24 cellular contexts compared by ENCODE assay signal in the genomic region with DNA sequence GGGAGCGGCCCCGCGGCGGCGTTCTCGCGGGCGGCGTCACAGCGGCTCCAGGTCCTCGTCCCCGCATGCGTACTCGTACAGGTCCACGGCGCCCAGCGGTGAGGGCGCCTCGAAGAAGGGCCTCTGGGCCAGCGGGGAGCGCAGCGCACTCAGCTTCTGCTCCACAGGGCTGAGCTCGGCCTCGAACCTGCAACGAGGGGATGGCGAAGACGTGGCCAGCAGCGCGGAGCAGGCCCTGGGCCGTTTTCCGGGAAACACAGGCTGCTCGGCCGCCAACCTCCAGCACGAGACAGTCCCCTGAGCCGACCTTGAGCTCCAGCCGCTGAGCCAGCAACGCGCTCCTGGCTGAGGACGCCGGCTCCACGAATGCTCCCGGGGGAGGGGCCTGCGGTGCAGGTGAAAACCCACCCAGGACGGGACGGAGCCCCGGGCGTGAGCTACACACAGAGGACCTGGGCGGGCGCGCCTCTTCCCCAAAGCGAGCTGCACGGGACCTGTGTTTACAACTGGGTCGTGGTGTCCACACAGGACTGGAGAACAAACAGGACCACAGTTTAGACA. TPM values are rescaled to one million over a fixed set of nuclear protein-coding genes. Genes with fewer than 3 reads are reported as not detected.
DNase-seq lines count a peak whose midpoint lies in the region; ATAC-seq and TF ChIP-seq lines count a peak whose summit lies in the region.
"Had no signal": no experiment of that assay in that cellular context is flagged by ENCODE, and none has a peak within 500 bp of the region (broad histone marks: within the 10 kb centered on the region; RNA-seq: fewer than 3 reads in every experiment).

No MANE protein-coding gene starts in this region.

- peak overlapping the region; percentile 38 for H3K14ac ChIP-seq in neuronal stem cell (ENCODE audit: low read length)

- peak overlapping the region; percentile 21 for H3K9ac ChIP-seq in neuronal stem cell (ENCODE audit: low read depth, low read length, poor library complexity)
- H3K9ac ChIP-seq: BLaER1 had no signal

- H3K36me3 ChIP-seq in RWPE2 (ENCODE audit: low read depth) (peaks cover 19% of the 10 kb centered on the region), left ventricle myocardium inferior (peaks cover 56% of the 10 kb centered on the region), neuronal stem cell (replicated peaks in 1 of 2; ENCODE audit: control insufficient read depth in 2 of 2, insufficient read depth in 2 of 2, low read length in 2 of 2) (peaks cover 31 to 60% of the 10 kb centered on the region in 2 donors)

- no peak overlapping the region for H3K4me2 ChIP-seq in neuronal stem cell (ENCODE audit: insufficient read depth, low read length, poor library complexity, severe bottlenecking)
- H3K4me2 ChIP-seq: BLaER1, GM23338 had no signal

- H4K91ac ChIP-seq in neuronal stem cell (ENCODE audit: low read depth, low read length, poor library complexity): no peak overlapping the region

- H3K18ac ChIP-seq in neuronal stem cell (ENCODE audit: low read length): no peak overlapping the region

- intact Hi-C loops in CD14-positive monocyte (cut with micrococcal nuclease): no loop called here
- intact Hi-C loops in left ventricle myocardium inferior (cut with micrococcal nuclease): no loop called here

- no peak overlapping the region for H2BK15ac ChIP-seq in neuronal stem cell (ENCODE audit: low read length)

- H3K4me1 Mint-ChIP-seq in CD14-positive monocyte: no peaks in the 10 kb centered on the region
- H3K4me1 Mint-ChIP-seq: CD4-positive, alpha-beta memory T cell had no signal

- H3K27ac Mint-ChIP-seq in CD14-positive monocyte: no peak overlapping the region
- H3K27ac Mint-ChIP-seq: CD4-positive, alpha-beta memory T cell; GM23338 had no signal

- H3K4me1 ChIP-seq in RWPE2 (ENCODE audit: insufficient read depth, poor library complexity, severe bottlenecking) (no peaks in the 10 kb centered on the region), left ventricle myocardium inferior (peaks cover 16% of the 10 kb centered on the region), neuronal stem cell (ENCODE audit: control insufficient read depth in 2 of 2, insufficient read depth in 1 of 2, low read depth in 1 of 2, low read length in 2 of 2) (peaks cover 3 to 6% of the 10 kb centered on the region in 2 donors)
- H3K4me1 ChIP-seq: Caco-2, SJCRH30 had no signal

- H3K27me3 ChIP-seq in RWPE2 (ENCODE audit: insufficient read depth, poor library complexity, severe bottlenecking) (peaks cover 18% of the 10 kb centered on the region), left ventricle myocardium inferior (ENCODE audit: low read depth) (peaks cover 19% of the 10 kb centered on the region), neuronal stem cell (ENCODE audit: control insufficient read depth in 3 of 3, insufficient read depth in 3 of 3, low read depth in 1 of 3, low read length in 3 of 3) (no peaks in the 10 kb centered on the region)
- H3K27me3 ChIP-seq: SJCRH30 had no signal

- H2AK5ac ChIP-seq in neuronal stem cell (ENCODE audit: low read depth, low read length): no peak overlapping the region

- DNase-seq in CD14-positive monocyte (ENCODE audit: low spot score) (peak; percentile 16), RWPE2 (ENCODE audit: low spot score) (peak; percentile 79), left ventricle myocardium inferior (peak; percentile 16), neuronal stem cell (ENCODE audit: low spot score) (no peak)
- no peak for DNase-seq in NK-92 treated with Interleukin-12 subunit alpha and Interleukin-12 subunit beta, amount 100 ng/mL, for 24 hours (lab: John Stamatoyannopoulos, UW)
- DNase-seq in stimulated activated naive CD4-positive, alpha-beta T cell treated with Interleukin-2 at 50 U/mL for 16 hours (lab: John Stamatoyannopoulos, UW): no peak
- DNase-seq in stimulated activated CD8-positive, alpha-beta memory T cell treated with anti-CD3 and anti-CD28 coated beads, Interleukin-4, amount 100 ng/mL, for 48 hours: no peak
- DNase-seq: Caco-2; CD4-positive, alpha-beta memory T cell; DND-41; KBM-7; MM.1S; NCI-H1048; NCI-H1436 treated with DMSO at 0.1 percent for 48 hours; NCI-H1930; NCI-H510A; SJCRH30 had no signal

- H4K8ac ChIP-seq in neuronal stem cell (ENCODE audit: low read depth, low read length): no peak overlapping the region

- peaks cover 15 to 29% (median 22%) of the 10 kb centered on the region in 3 donors for H3K27me3 Mint-ChIP-seq in CD14-positive monocyte (ENCODE audit: low read depth in 3 of 3)
- H3K27me3 Mint-ChIP-seq: CD4-positive, alpha-beta memory T cell had no signal

- H3K4me3 ChIP-seq in RWPE2 (ENCODE audit: severe bottlenecking): no peak overlapping the region
- no peak overlapping the region for H3K4me3 ChIP-seq in left ventricle myocardium inferior
- H3K4me3 ChIP-seq in neuronal stem cell (ENCODE audit: low read length in 2 of 2): no peak overlapping the region
- H3K4me3 ChIP-seq: BLaER1, GM12878, GM23338, SJCRH30 had no signal

- no peaks in the 10 kb centered on the region for H3K9me3 ChIP-seq in RWPE2 (ENCODE audit: severe bottlenecking)
- no peaks in the 10 kb centered on the region for H3K9me3 ChIP-seq in left ventricle myocardium inferior (replicated peaks)
- H3K9me3 ChIP-seq in neuronal stem cell (replicated peaks in 1 of 2; ENCODE audit: control insufficient read depth in 2 of 2, insufficient read depth in 1 of 2, low read depth in 1 of 2, low read length in 2 of 2): peaks cover 7 to 10% of the 10 kb centered on the region in 2 donors
- H3K9me3 ChIP-seq: SJCRH30 had no signal

- no peak overlapping the region for H3K4ac ChIP-seq in neuronal stem cell (ENCODE audit: low read length)

- H2BK120ac ChIP-seq in neuronal stem cell (ENCODE audit: low read depth, low read length): no peak overlapping the region

- TF ChIP-seq CTCF in CD14-positive monocyte (IDR thresholded peaks at IDR 0.05): no peak
- TF ChIP-seq CTCF in RWPE2 (IDR thresholded peaks at IDR 0.05; ENCODE audit: poor library complexity, severe bottlenecking): no peak
- no peak for TF ChIP-seq CTCF in left ventricle myocardium inferior (IDR thresholded peaks at IDR 0.05; ENCODE audit: borderline replicate concordance)

- H2BK5ac ChIP-seq in neuronal stem cell (ENCODE audit: low read length): peak overlapping the region; percentile 87

- H3K23ac ChIP-seq in neuronal stem cell (ENCODE audit: low read depth, low read length, poor library complexity): peak overlapping the region; percentile 85

- H3K9me3 Mint-ChIP-seq in CD14-positive monocyte: peaks cover 18 to 47% (median 31%) of the 10 kb centered on the region in 7 donors

- no peak overlapping the region for H2BK12ac ChIP-seq in neuronal stem cell (ENCODE audit: low read length)

- no CpG with 5 or more reads among the region's 53 CpGs for WGBS in neuronal stem cell (ENCODE audit: extremely low coverage in 2 of 2, insufficient read length in 2 of 2, insufficient replicate concordance in 1 of 2), 2 donors

- no peak overlapping the region for H2AFZ ChIP-seq in neuronal stem cell (ENCODE audit: low read length)
- H2AFZ ChIP-seq: GM23338 had no signal

- H3K79me1 ChIP-seq in neuronal stem cell (ENCODE audit: low read depth, low read length): peaks cover 12% of the 10 kb centered on the region

- H3K4me3 Mint-ChIP-seq in CD14-positive monocyte: no peak overlapping the region
- H3K4me3 Mint-ChIP-seq: CD4-positive, alpha-beta memory T cell; GM23338 had no signal

- H3K36me3 Mint-ChIP-seq in CD14-positive monocyte: peaks cover 30 to 53% of the 10 kb centered on the region in 2 donors

- H3K27ac ChIP-seq in RWPE2 (ENCODE audit: poor library complexity, severe bottlenecking) (no peak overlapping the region), left ventricle myocardium inferior (replicated peaks) (no peak overlapping the region), neuronal stem cell (replicated peaks; ENCODE audit: low read length) (no peak overlapping the region)
- H3K27ac ChIP-seq: BLaER1, HL-60, RWPE1, SJCRH30 had no signal

- no peak for ATAC-seq in RWPE2 (ENCODE audit: low read depth)
- ATAC-seq in GM19455 (IDR thresholded peaks at IDR 0.05; ENCODE audit: unreplicated experiment): no peak
- ATAC-seq: GM12878, GM23338, HCT116 had no signal

RNA-seq across cellular contexts. Expression of gene GTPBP6, which starts 15.8 kb away (rescaled TPM):
- polyA plus RNA-seq in CD14-positive monocyte: 10 to 100 TPM; 17.2 to 27.0 TPM
- total RNA-seq in left ventricle myocardium inferior: 51.1 TPM
- polyA plus RNA-seq in neuronal stem cell (2013, experiment 1 of 2): 42.2 TPM
- polyA plus RNA-seq in neuronal stem cell (2013, experiment 2 of 2): 42.0 TPM

RNA-seq across cellular contexts. Expression of gene PPP2R3B, which starts 52.3 kb away (rescaled TPM):
- polyA plus RNA-seq in CD14-positive monocyte: 1 to 10 TPM; 2.1 to 2.3 TPM
- total RNA-seq in left ventricle myocardium inferior: 170 TPM
- 57.0 TPM for polyA plus RNA-seq in neuronal stem cell (2013, experiment 1 of 2)
- polyA plus RNA-seq in neuronal stem cell (2013, experiment 2 of 2): 53.8 TPM

RNA-seq across cellular contexts. Expression of gene PLCXD1, which starts 53.2 kb away (rescaled TPM):
- polyA plus RNA-seq in CD14-positive monocyte: 1 to 10 TPM; 2.9 to 6.7 TPM
- 4.0 TPM for total RNA-seq in left ventricle myocardium inferior
- 32.6 TPM for polyA plus RNA-seq in neuronal stem cell (2013, experiment 1 of 2)
- 33.7 TPM for polyA plus RNA-seq in neuronal stem cell (2013, experiment 2 of 2)

Comparison
In these comparisons a context has a peak if more than half of its experiments do, and no peak if none do; other contexts are left out.
1. DNase-seq: peak in CD14-positive monocyte (single experiment), RWPE2 (single experiment) and left ventricle myocardium inferior (single experiment); none in neuronal stem cell (single experiment), NK-92 treated with Interleukin-12 subunit alpha and Interleukin-12 subunit beta, amount 100 ng/mL, for 24 hours (single experiment), stimulated activated naive CD4-positive, alpha-beta T cell treated with Interleukin-2 at 50 U/mL for 16 hours (single experiment) and stimulated activated CD8-positive, alpha-beta memory T cell treated with anti-CD3 and anti-CD28 coated beads, Interleukin-4, amount 100 ng/mL, for 48 hours (single experiment).